In the genomic region with DNA sequence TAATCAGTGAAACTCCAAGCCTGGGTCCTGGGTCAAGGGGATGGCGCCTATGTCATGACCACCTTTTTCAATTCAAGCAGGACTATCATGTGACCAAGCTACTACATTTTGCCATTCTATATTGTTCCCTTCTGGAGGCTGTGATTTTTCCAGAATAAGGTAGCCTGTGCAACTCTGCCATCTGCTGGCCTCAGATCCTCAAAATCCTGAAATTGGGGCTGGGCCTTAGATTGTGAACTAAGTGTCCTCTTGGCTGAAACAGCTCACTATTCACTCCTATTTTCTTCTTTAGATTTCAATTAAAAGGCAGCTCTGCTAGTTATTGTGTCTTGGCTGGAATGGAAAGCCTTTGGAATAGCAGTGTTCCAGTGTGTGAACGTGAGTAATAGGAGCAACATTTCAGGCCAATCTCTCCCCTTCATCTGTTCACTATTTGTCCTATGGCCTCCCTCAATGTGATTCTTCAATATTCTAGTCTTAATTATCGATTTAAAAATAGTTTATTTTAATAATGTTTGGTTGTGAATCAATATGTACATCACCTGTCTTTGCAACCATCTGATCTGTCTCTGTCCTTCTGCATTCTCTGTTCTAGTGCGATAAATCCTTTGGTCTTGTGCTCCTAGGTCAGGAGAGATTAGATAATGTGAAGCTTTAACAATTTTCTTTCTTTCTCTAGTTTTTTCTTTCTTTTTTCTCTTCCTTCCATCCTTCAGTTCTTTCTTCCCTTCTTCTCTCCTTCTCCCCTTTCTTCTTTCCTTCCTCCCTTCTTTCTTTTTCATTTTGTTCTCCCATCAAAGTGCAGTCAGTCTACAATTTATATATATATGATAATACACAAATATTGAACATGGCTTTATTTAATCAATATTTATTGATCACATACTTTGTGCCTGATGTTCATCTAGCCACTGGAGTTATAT, we compare ENCODE assay signal across 8 cellular contexts.
DNase-seq lines count a peak whose midpoint lies in the region; ATAC-seq and TF ChIP-seq lines count a peak whose summit lies in the region.

No MANE protein-coding gene starts in this region.

- H3K27ac Mint-ChIP-seq in type B pancreatic cell = no peak overlapping the region

- no peaks in the 10 kb centered on the region for H3K4me1 Mint-ChIP-seq in type B pancreatic cell (ENCODE audit: unreplicated experiment)

- no peak for ATAC-seq in GM21825 (IDR thresholded peaks at IDR 0.05; ENCODE audit: unreplicated experiment)
- ATAC-seq in GM19328 (IDR thresholded peaks at IDR 0.05; ENCODE audit: unreplicated experiment) = no peak

- peak; percentile 44 for TF ChIP-seq CTCF in left ventricle myocardium inferior (IDR thresholded peaks at IDR 0.05; ENCODE audit: borderline replicate concordance)
- TF ChIP-seq CTCF in right atrium auricular region (IDR thresholded peaks at IDR 0.05) = peak in 1 of 2 donors; percentile 45
- peak; percentile 61 for TF ChIP-seq CTCF in type B pancreatic cell (conservative IDR thresholded peaks at IDR 0.05)

- H3K36me3 Mint-ChIP-seq in type B pancreatic cell = no peaks in the 10 kb centered on the region

- H3K27ac ChIP-seq in left ventricle myocardium inferior (replicated peaks) (no peak overlapping the region), right atrium auricular region (no peak overlapping the region)

- no peaks in the 10 kb centered on the region for H3K27me3 Mint-ChIP-seq in type B pancreatic cell

- H3K36me3 ChIP-seq in left ventricle myocardium inferior (no peaks in the 10 kb centered on the region), right atrium auricular region (no peaks in the 10 kb centered on the region)

- H3K4me1 ChIP-seq in left ventricle myocardium inferior = no peaks in the 10 kb centered on the region
- H3K4me1 ChIP-seq in right atrium auricular region = no peaks in the 10 kb centered on the region

- H3K9me3 ChIP-seq in left ventricle myocardium inferior (replicated peaks) (no peaks in the 10 kb centered on the region), right atrium auricular region (no peaks in the 10 kb centered on the region)

- no peak for DNase-seq in left ventricle myocardium inferior
- no peak for DNase-seq in right atrium auricular region (ENCODE audit: low spot score)
- peak; percentile 32 for DNase-seq in RKO (ENCODE audit: low spot score)
- peak; percentile 65 for DNase-seq in globus pallidus (ENCODE audit: low spot score)
- no peak for DNase-seq in type B pancreatic cell (ENCODE audit: extremely low spot score, unreplicated experiment)
- DNase-seq in SHP77 (lab: John Stamatoyannopoulos, UW) = no peak

- intact Hi-C loops in left ventricle myocardium inferior (cut with micrococcal nuclease) = no loop called here

- H3K27me3 ChIP-seq in left ventricle myocardium inferior (ENCODE audit: low read depth) (no peaks in the 10 kb centered on the region), right atrium auricular region (no peaks in the 10 kb centered on the region)

- H3K4me3 Mint-ChIP-seq in type B pancreatic cell = no peak overlapping the region

- no peak overlapping the region for H3K4me3 ChIP-seq in left ventricle myocardium inferior
- H3K4me3 ChIP-seq in right atrium auricular region = no peak overlapping the region

- H3K9me3 Mint-ChIP-seq in type B pancreatic cell = no peaks in the 10 kb centered on the region

Comparison
In these comparisons a context has a peak if more than half of its experiments do, and no peak if none do; other contexts are left out.
1. DNase-seq: peak in RKO (single experiment) and globus pallidus (single experiment); none in left ventricle myocardium inferior (single experiment), right atrium auricular region (single experiment), type B pancreatic cell (single experiment) and SHP77 (0 of 2).